1 cellular context compared by ENCODE assay signal in genomic region chr20:33007376-33008335, GRCh38.
A peak's percentile ranks its signal among the peaks of the same experiment; 100 is the strongest.
TF ChIP-seq lines count a peak whose summit lies in the region.

A gene with protein sequence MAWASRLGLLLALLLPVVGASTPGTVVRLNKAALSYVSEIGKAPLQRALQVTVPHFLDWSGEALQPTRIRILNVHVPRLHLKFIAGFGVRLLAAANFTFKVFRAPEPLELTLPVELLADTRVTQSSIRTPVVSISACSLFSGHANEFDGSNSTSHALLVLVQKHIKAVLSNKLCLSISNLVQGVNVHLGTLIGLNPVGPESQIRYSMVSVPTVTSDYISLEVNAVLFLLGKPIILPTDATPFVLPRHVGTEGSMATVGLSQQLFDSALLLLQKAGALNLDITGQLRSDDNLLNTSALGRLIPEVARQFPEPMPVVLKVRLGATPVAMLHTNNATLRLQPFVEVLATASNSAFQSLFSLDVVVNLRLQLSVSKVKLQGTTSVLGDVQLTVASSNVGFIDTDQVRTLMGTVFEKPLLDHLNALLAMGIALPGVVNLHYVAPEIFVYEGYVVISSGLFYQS (plus strand): TSS chr20:33007704. CDS start chr20:33008575, 871 bp downstream.

TF ChIP-seq in HepG2, 621 proteins besides CTCF, POLR2A, EP300 and RAD21 (continued from another document and continues in another):
- TF ChIP-seq, protein P1, sequence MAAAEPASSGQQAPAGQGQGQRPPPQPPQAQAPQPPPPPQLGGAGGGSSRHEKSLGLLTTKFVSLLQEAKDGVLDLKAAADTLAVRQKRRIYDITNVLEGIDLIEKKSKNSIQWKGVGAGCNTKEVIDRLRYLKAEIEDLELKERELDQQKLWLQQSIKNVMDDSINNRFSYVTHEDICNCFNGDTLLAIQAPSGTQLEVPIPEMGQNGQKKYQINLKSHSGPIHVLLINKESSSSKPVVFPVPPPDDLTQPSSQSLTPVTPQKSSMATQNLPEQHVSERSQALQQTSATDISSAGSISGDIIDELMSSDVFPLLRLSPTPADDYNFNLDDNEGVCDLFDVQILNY (CRISPR knock-in tag; conservative IDR thresholded peaks at IDR 0.05) = 0 out of 2 replicates have a peak, but pooled peaks have one; percentile 2
- 0 out of 2 replicates have a peak, but pooled peaks have one; percentile 7 for TF ChIP-seq KDM5A (IDR thresholded peaks at IDR 0.05; ENCODE audit: borderline replicate concordance, low read length)
- TF ChIP-seq SIX4 (CRISPR knock-in tag; IDR thresholded peaks at IDR 0.05) = peak; percentile 34; the same call in 1 of the 2 replicates
- TF ChIP-seq PITX1 (CRISPR knock-in tag; IDR thresholded peaks at IDR 0.05) = peak; percentile 71
- peak; percentile 85 for TF ChIP-seq ZNF33B (CRISPR knock-in tag; IDR thresholded peaks at IDR 0.05)
- TF ChIP-seq IRF1 (CRISPR knock-in tag; IDR thresholded peaks at IDR 0.05; ENCODE audit: low read depth) = peak; percentile 93
- TF ChIP-seq, protein P2, sequence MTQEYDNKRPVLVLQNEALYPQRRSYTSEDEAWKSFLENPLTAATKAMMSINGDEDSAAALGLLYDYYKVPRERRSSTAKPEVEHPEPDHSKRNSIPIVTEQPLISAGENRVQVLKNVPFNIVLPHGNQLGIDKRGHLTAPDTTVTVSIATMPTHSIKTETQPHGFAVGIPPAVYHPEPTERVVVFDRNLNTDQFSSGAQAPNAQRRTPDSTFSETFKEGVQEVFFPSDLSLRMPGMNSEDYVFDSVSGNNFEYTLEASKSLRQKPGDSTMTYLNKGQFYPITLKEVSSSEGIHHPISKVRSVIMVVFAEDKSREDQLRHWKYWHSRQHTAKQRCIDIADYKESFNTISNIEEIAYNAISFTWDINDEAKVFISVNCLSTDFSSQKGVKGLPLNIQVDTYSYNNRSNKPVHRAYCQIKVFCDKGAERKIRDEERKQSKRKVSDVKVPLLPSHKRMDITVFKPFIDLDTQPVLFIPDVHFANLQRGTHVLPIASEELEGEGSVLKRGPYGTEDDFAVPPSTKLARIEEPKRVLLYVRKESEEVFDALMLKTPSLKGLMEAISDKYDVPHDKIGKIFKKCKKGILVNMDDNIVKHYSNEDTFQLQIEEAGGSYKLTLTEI (CRISPR knock-in tag; conservative IDR thresholded peaks at IDR 0.05) = no peak
- peak; percentile 12 for TF ChIP-seq SNAI1 (CRISPR knock-in tag; IDR thresholded peaks at IDR 0.05; ENCODE audit: borderline replicate concordance)
- no peak for TF ChIP-seq HDAC6 (IDR thresholded peaks at IDR 0.05; ENCODE audit: low read depth, low read length)
- peak; percentile 87 for TF ChIP-seq PPARG (CRISPR knock-in tag; conservative IDR thresholded peaks at IDR 0.05)
- TF ChIP-seq NFKBIZ (CRISPR knock-in tag; IDR thresholded peaks at IDR 0.05) = no peak; the same call in 1 of the 2 replicates
- 0 out of 2 replicates have a peak, but pooled peaks have one; percentile 6 for TF ChIP-seq ZNF616 (CRISPR knock-in tag; IDR thresholded peaks at IDR 0.05; ENCODE audit: low read depth)
- TF ChIP-seq ZKSCAN1 (IDR thresholded peaks at IDR 0.05; ENCODE audit: low read length) = no peak; the same call in 1 of the 2 replicates
- TF ChIP-seq ELF4 (CRISPR knock-in tag; IDR thresholded peaks at IDR 0.05; ENCODE audit: borderline replicate concordance) = 0 out of 2 replicates have a peak, but pooled peaks have one; percentile 56
- TF ChIP-seq FOXC1 (CRISPR knock-in tag; IDR thresholded peaks at IDR 0.05; ENCODE audit: borderline replicate concordance) = no peak
- TF ChIP-seq KLF15 (CRISPR knock-in tag; IDR thresholded peaks at IDR 0.05; ENCODE audit: borderline replicate concordance) = no peak
- TF ChIP-seq ZNF180 (CRISPR knock-in tag; IDR thresholded peaks at IDR 0.05; ENCODE audit: borderline replicate concordance, low read depth) = no peak; the same call in 1 of the 2 replicates
- peak; percentile 41 for TF ChIP-seq ZNF232 (CRISPR knock-in tag; IDR thresholded peaks at IDR 0.05; ENCODE audit: borderline replicate concordance)
- peak; percentile 45; the same call in 1 of the 2 replicates for TF ChIP-seq ZNF205 (CRISPR knock-in tag; IDR thresholded peaks at IDR 0.05)
- peak; percentile 49; the same call in 1 of the 2 replicates for TF ChIP-seq ZBTB49 (CRISPR knock-in tag; IDR thresholded peaks at IDR 0.05; ENCODE audit: borderline replicate concordance)
- 0 out of 2 replicates have a peak, but pooled peaks have one; percentile 16 for TF ChIP-seq ZNF776 (CRISPR knock-in tag; IDR thresholded peaks at IDR 0.05)
- 0 out of 2 replicates have a peak, but pooled peaks have one; percentile 69 for TF ChIP-seq ZNF75D (CRISPR knock-in tag; IDR thresholded peaks at IDR 0.05; ENCODE audit: borderline replicate concordance)
- peak; percentile 44; the same call in 1 of the 2 replicates for TF ChIP-seq ZNF691 (CRISPR knock-in tag; IDR thresholded peaks at IDR 0.05; ENCODE audit: borderline replicate concordance, low read depth)
- no peak for TF ChIP-seq ZNF576 (CRISPR knock-in tag; IDR thresholded peaks at IDR 0.05)
- peak; percentile 49 for TF ChIP-seq TBX3 (IDR thresholded peaks at IDR 0.05; ENCODE audit: borderline replicate concordance)
- TF ChIP-seq DZIP1 (CRISPR knock-in tag; IDR thresholded peaks at IDR 0.05) = peak; percentile 55
- no peak for TF ChIP-seq MAFG (CRISPR knock-in tag; IDR thresholded peaks at IDR 0.05)
- TF ChIP-seq DNMT3B (CRISPR knock-in tag; conservative IDR thresholded peaks at IDR 0.05) = no peak
- peak; percentile 80; the same call in 1 of the 2 replicates for TF ChIP-seq ZSCAN30 (CRISPR knock-in tag; IDR thresholded peaks at IDR 0.05)
- TF ChIP-seq ZNF615 (CRISPR knock-in tag; IDR thresholded peaks at IDR 0.05; ENCODE audit: borderline replicate concordance) = peak; percentile 94; the same call in 1 of the 2 replicates
- TF ChIP-seq ZBTB37 (CRISPR knock-in tag; IDR thresholded peaks at IDR 0.05) = peak; percentile 100
- TF ChIP-seq SOX6 (IDR thresholded peaks at IDR 0.05) = no peak
- TF ChIP-seq SOX6 (CRISPR knock-in tag; IDR thresholded peaks at IDR 0.05) = peak; percentile 80
- peak; percentile 91 for TF ChIP-seq PHF21A (CRISPR knock-in tag; IDR thresholded peaks at IDR 0.05)
- TF ChIP-seq ZNF230 (CRISPR knock-in tag; IDR thresholded peaks at IDR 0.05) = peak; percentile 88; the same call in 1 of the 2 replicates
- TF ChIP-seq ZNF496 (CRISPR knock-in tag; IDR thresholded peaks at IDR 0.05; ENCODE audit: insufficient replicate concordance) = no peak
- TF ChIP-seq ZNF768 (CRISPR knock-in tag; IDR thresholded peaks at IDR 0.05) = peak; percentile 3; the same call in 1 of the 2 replicates
- peak; percentile 55; the same call in 1 of the 2 replicates for TF ChIP-seq ZMYM2 (CRISPR knock-in tag; IDR thresholded peaks at IDR 0.05)
- TF ChIP-seq NFIB (CRISPR knock-in tag; IDR thresholded peaks at IDR 0.05; ENCODE audit: borderline replicate concordance) = no peak
- peak; percentile 90; the same call in 1 of the 2 replicates for TF ChIP-seq NKX3-1 (CRISPR knock-in tag; IDR thresholded peaks at IDR 0.05)
- no peak; the same call in none of the 2 replicates for TF ChIP-seq ZBTB43 (CRISPR knock-in tag; conservative IDR thresholded peaks at IDR 0.05)
- no peak for TF ChIP-seq CENPX (CRISPR knock-in tag; IDR thresholded peaks at IDR 0.05)
- no peak; the same call in 1 of the 2 replicates for TF ChIP-seq EHMT2 (IDR thresholded peaks at IDR 0.05; ENCODE audit: borderline replicate concordance, low read depth, low read length)
- no peak for TF ChIP-seq GMEB2 (CRISPR knock-in tag; IDR thresholded peaks at IDR 0.05; ENCODE audit: low read depth)
- TF ChIP-seq, protein P3, sequence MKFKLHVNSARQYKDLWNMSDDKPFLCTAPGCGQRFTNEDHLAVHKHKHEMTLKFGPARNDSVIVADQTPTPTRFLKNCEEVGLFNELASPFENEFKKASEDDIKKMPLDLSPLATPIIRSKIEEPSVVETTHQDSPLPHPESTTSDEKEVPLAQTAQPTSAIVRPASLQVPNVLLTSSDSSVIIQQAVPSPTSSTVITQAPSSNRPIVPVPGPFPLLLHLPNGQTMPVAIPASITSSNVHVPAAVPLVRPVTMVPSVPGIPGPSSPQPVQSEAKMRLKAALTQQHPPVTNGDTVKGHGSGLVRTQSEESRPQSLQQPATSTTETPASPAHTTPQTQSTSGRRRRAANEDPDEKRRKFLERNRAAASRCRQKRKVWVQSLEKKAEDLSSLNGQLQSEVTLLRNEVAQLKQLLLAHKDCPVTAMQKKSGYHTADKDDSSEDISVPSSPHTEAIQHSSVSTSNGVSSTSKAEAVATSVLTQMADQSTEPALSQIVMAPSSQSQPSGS (CRISPR knock-in tag; IDR thresholded peaks at IDR 0.05) = no peak
- TF ChIP-seq HMG20B (CRISPR knock-in tag; conservative IDR thresholded peaks at IDR 0.05) = no peak; the same call in 1 of the 2 replicates
